8 cellular contexts compared by ENCODE assay signal in the genomic region with DNA sequence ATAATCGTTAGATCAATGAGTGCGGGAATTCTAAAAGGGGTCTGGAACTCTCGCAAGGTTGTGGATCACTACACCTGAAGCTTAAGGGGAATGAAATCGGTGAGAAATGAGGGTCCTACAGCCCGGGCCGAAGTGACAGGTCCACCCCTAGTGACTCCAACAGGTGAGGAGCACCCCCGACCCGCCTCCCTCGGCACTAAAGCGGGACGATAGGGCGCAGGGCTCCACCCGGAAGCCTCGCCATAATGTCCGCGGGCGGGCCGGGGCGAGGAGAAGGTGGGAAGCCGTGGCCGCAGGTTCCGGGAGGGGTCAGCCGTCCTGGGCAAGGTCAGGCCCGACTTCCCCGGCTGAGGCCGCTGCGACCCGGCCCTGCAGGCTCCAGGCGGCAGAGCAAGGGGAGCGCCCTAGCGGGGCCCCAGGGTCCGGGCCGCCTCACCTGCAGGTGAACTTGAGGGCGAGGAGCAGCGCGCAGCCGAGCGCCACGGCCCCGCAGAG. TPM values are rescaled to one million over a fixed set of nuclear protein-coding genes. Genes with fewer than 3 reads are reported as not detected.
DNase-seq lines count a peak whose midpoint lies in the region; ATAC-seq and TF ChIP-seq lines count a peak whose summit lies in the region.

No MANE protein-coding gene starts in this region.

- peaks cover 26% of the 10 kb centered on the region for H4K20me1 ChIP-seq in neural progenitor cell (ENCODE audit: low read depth)

- DNase-seq in Daoy (ENCODE audit: low read depth) = peak; percentile 16
- peak; percentile 64 for DNase-seq in activated CD4-positive, alpha-beta memory T cell treated with anti-CD3 and anti-CD28 coated beads, Interleukin-2, amount 10 ng/mL, durations not matched to agents 7 days and 5 days
- no peak for DNase-seq in esophagus squamous epithelium (lab: John Stamatoyannopoulos, UW)
- no peak for DNase-seq in neural progenitor cell (ENCODE audit: low spot score)
- peak; percentile 39 to 44 for DNase-seq in uterus
- DNase-seq in globus pallidus (ENCODE audit: low spot score) = no peak

- peaks cover 34% of the 10 kb centered on the region for H3K79me2 ChIP-seq in neural progenitor cell (ENCODE audit: low read depth)

- TF ChIP-seq POLR2A in esophagus squamous epithelium (IDR thresholded peaks at IDR 0.05) (no peak), uterus (IDR thresholded peaks at IDR 0.05) (no peak)

- H3K9me3 ChIP-seq in esophagus squamous epithelium (no peaks in the 10 kb centered on the region), neural progenitor cell (ENCODE audit: low read depth) (no peaks in the 10 kb centered on the region), uterus (no peaks in the 10 kb centered on the region)

- H2AFZ ChIP-seq in neural progenitor cell (replicated peaks) = peak overlapping the region; percentile 91

- TF ChIP-seq CTCF in esophagus squamous epithelium (IDR thresholded peaks at IDR 0.05) = peak in 1 of 6 experiments; percentile 28
- TF ChIP-seq CTCF in neural progenitor cell (IDR thresholded peaks at IDR 0.05) = no peak
- no peak for TF ChIP-seq CTCF in uterus (IDR thresholded peaks at IDR 0.05)

- H3K4me2 ChIP-seq in neural progenitor cell = peak overlapping the region; percentile 85

- peak overlapping the region; percentile 84 for H3K4me3 Mint-ChIP-seq in activated CD4-positive, alpha-beta memory T cell treated with anti-CD3 and anti-CD28 coated beads, Interleukin-2, amount 10 ng/mL, durations not matched to agents 7 days and 5 days
- H3K4me3 Mint-ChIP-seq in neural progenitor cell = peak overlapping the region; percentile 97

- ATAC-seq in GM21529 (IDR thresholded peaks at IDR 0.05; ENCODE audit: unreplicated experiment) = peak; percentile 27

- peaks cover 0 to 13% (median 0%) of the 10 kb centered on the region in 3 donors for H3K36me3 ChIP-seq in esophagus squamous epithelium
- H3K36me3 ChIP-seq in neural progenitor cell = no peaks in the 10 kb centered on the region
- H3K36me3 ChIP-seq in uterus = no peaks in the 10 kb centered on the region

- no peaks in the 10 kb centered on the region for H3K27me3 Mint-ChIP-seq in activated CD4-positive, alpha-beta memory T cell treated with anti-CD3 and anti-CD28 coated beads, Interleukin-2, amount 10 ng/mL, durations not matched to agents 7 days and 5 days
- peaks cover 2% of the 10 kb centered on the region for H3K27me3 Mint-ChIP-seq in neural progenitor cell (ENCODE audit: insufficient read depth, low read depth)

- peak overlapping the region; percentile 79 for H3K27ac Mint-ChIP-seq in activated CD4-positive, alpha-beta memory T cell treated with anti-CD3 and anti-CD28 coated beads, Interleukin-2, amount 10 ng/mL, durations not matched to agents 7 days and 5 days
- peak overlapping the region; percentile 89 for H3K27ac Mint-ChIP-seq in neural progenitor cell

- H3K27ac ChIP-seq in esophagus squamous epithelium = peak overlapping the region; percentile 98 to 100 (median 99)
- no peak overlapping the region for H3K27ac ChIP-seq in neural progenitor cell
- peak overlapping the region; percentile 95 to 97 for H3K27ac ChIP-seq in uterus

- peaks cover 12% of the 10 kb centered on the region for H3F3A ChIP-seq in neural progenitor cell (ENCODE audit: low read depth)

- peaks cover 14 to 51% (median 19%) of the 10 kb centered on the region in 3 donors for H3K4me1 ChIP-seq in esophagus squamous epithelium
- peaks cover 6% of the 10 kb centered on the region for H3K4me1 ChIP-seq in neural progenitor cell
- peaks cover 0 to 8% of the 10 kb centered on the region in 2 donors for H3K4me1 ChIP-seq in uterus

- H3K4me3 ChIP-seq in esophagus squamous epithelium = peak overlapping the region; percentile 75 to 96 (median 94)
- H3K4me3 ChIP-seq in neural progenitor cell = peak overlapping the region; percentile 88
- H3K4me3 ChIP-seq in uterus = peak overlapping the region; percentile 76 to 98

- peaks cover 40% of the 10 kb centered on the region for H3K36me3 Mint-ChIP-seq in activated CD4-positive, alpha-beta memory T cell treated with anti-CD3 and anti-CD28 coated beads, Interleukin-2, amount 10 ng/mL, durations not matched to agents 7 days and 5 days (ENCODE audit: low read depth)
- H3K36me3 Mint-ChIP-seq in neural progenitor cell = peaks cover 7% of the 10 kb centered on the region

- H3K27me3 ChIP-seq in esophagus squamous epithelium (no peaks in the 10 kb centered on the region), neural progenitor cell (no peaks in the 10 kb centered on the region), uterus (no peaks in the 10 kb centered on the region)

- 1% methylated on average over 8 of the region's 40 CpGs; no CpG with 5 or more reads in 1 of the 2 donors for WGBS in esophagus squamous epithelium, 2 donors

- H3K4me1 Mint-ChIP-seq in activated CD4-positive, alpha-beta memory T cell treated with anti-CD3 and anti-CD28 coated beads, Interleukin-2, amount 10 ng/mL, durations not matched to agents 7 days and 5 days = peaks cover 53% of the 10 kb centered on the region
- H3K4me1 Mint-ChIP-seq in neural progenitor cell = peaks cover 23% of the 10 kb centered on the region

- peak overlapping the region; percentile 69 for H3K9ac ChIP-seq in neural progenitor cell

- CTCF ChIA-PET in activated CD4-positive, alpha-beta memory T cell treated with anti-CD3 and anti-CD28 coated beads, Interleukin-2, amount 10 ng/mL, durations not matched to agents 7 days and 5 days (lab: Charles Lee) = interaction anchor here (1.0 to 4.2 kb wide), 7 partner anchors 30 to 174 kb away, joined by 3 to 30 read pairs (median 4); a partner anchor contains a TSS

- intact Hi-C loops in esophagus squamous epithelium (cut with DNase I) = loop anchor here (5.0 kb wide), 1 partner anchor 55 kb away; a partner anchor contains a TSS
- intact Hi-C loops in uterus (cut with DNase I; ENCODE audit: low total_unique reads) = no loop called here

- POLR2A ChIA-PET in activated CD4-positive, alpha-beta memory T cell treated with anti-CD3 and anti-CD28 coated beads, Interleukin-2, amount 10 ng/mL, durations not matched to agents 7 days and 5 days (lab: Charles Lee) = interaction anchor here (0.9 to 6.9 kb wide), 37 partner anchors 9 to 800 kb away, joined by 3 to 113 read pairs (median 5); a partner anchor contains a TSS

- no peak for TF ChIP-seq EP300 in Ishikawa (IDR thresholded peaks at IDR 0.05; ENCODE audit: borderline replicate concordance)

- no peak for TF ChIP-seq RAD21 in Ishikawa (IDR thresholded peaks at IDR 0.05; ENCODE audit: low read depth)

- H3K9me3 Mint-ChIP-seq in activated CD4-positive, alpha-beta memory T cell treated with anti-CD3 and anti-CD28 coated beads, Interleukin-2, amount 10 ng/mL, durations not matched to agents 7 days and 5 days = no peaks in the 10 kb centered on the region
- no peaks in the 10 kb centered on the region for H3K9me3 Mint-ChIP-seq in neural progenitor cell

TF ChIP-seq in Ishikawa, 13 proteins besides CTCF, POLR2A, EP300 and RAD21:
- TF ChIP-seq CREB1 (IDR thresholded peaks at IDR 0.05; ENCODE audit: low read depth) (no peak), TAF1 (IDR thresholded peaks at IDR 0.05; ENCODE audit: low read depth) (0 out of 2 replicates have a peak, but pooled peaks have one; percentile 36), YY1 (IDR thresholded peaks at IDR 0.05; ENCODE audit: low read depth) (peak; percentile 49; the same call in 1 of the 2 replicates)
- TF ChIP-seq, protein P1, sequence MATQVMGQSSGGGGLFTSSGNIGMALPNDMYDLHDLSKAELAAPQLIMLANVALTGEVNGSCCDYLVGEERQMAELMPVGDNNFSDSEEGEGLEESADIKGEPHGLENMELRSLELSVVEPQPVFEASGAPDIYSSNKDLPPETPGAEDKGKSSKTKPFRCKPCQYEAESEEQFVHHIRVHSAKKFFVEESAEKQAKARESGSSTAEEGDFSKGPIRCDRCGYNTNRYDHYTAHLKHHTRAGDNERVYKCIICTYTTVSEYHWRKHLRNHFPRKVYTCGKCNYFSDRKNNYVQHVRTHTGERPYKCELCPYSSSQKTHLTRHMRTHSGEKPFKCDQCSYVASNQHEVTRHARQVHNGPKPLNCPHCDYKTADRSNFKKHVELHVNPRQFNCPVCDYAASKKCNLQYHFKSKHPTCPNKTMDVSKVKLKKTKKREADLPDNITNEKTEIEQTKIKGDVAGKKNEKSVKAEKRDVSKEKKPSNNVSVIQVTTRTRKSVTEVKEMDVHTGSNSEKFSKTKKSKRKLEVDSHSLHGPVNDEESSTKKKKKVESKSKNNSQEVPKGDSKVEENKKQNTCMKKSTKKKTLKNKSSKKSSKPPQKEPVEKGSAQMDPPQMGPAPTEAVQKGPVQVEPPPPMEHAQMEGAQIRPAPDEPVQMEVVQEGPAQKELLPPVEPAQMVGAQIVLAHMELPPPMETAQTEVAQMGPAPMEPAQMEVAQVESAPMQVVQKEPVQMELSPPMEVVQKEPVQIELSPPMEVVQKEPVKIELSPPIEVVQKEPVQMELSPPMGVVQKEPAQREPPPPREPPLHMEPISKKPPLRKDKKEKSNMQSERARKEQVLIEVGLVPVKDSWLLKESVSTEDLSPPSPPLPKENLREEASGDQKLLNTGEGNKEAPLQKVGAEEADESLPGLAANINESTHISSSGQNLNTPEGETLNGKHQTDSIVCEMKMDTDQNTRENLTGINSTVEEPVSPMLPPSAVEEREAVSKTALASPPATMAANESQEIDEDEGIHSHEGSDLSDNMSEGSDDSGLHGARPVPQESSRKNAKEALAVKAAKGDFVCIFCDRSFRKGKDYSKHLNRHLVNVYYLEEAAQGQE (IDR thresholded peaks at IDR 0.05; ENCODE audit: low read depth) = no peak

RNA-seq across cellular contexts. Expression of a gene that starts 0.6 kb away (rescaled TPM):
- 15.8 and 22.5 TPM in 2 replicates for total RNA-seq in Daoy (2014; rRNA removed; shearing (Covaris generic))
- 10 to 100 TPM; 45.3 to 46.6 TPM for total RNA-seq in activated CD4-positive, alpha-beta memory T cell treated with anti-CD3 and anti-CD28 coated beads, Interleukin-2, amount 10 ng/mL, durations not matched to agents 7 days and 5 days
- total RNA-seq in esophagus squamous epithelium (10 to 100 TPM; 26.0 to 39.1 (median 35.9) TPM), neural progenitor cell (ENCODE audit: low replicate concordance) (7.4 and 11.4 TPM in 2 replicates), uterus (10 to 100 TPM in 3 of 4 donors, 1 to 10 TPM in 1; 6.1 to 52.0 (median 40.0) TPM)

RNA-seq across cellular contexts. Expression of a gene that starts 55.0 kb away (rescaled TPM):
- 15.1 and 22.7 TPM in 2 replicates for total RNA-seq in Daoy (2014; rRNA removed; shearing (Covaris generic))
- total RNA-seq in activated CD4-positive, alpha-beta memory T cell treated with anti-CD3 and anti-CD28 coated beads, Interleukin-2, amount 10 ng/mL, durations not matched to agents 7 days and 5 days = 10 to 100 TPM; 68.9 to 70.9 TPM
- 10 to 100 TPM; 16.6 to 34.1 (median 30.2) TPM for total RNA-seq in esophagus squamous epithelium
- 33.8 and 82.6 TPM in 2 replicates for total RNA-seq in neural progenitor cell (ENCODE audit: low replicate concordance)
- 10 to 100 TPM; 40.9 to 91.2 (median 67.5) TPM for total RNA-seq in uterus

Comparison
In these comparisons a context has a peak if more than half of its experiments do, and no peak if none do; other contexts are left out.
1. DNase-seq: peak in Daoy (single experiment), activated CD4-positive, alpha-beta memory T cell treated with anti-CD3 and anti-CD28 coated beads, Interleukin-2, amount 10 ng/mL, durations not matched to agents 7 days and 5 days (single experiment) and uterus (2 of 2); none in esophagus squamous epithelium (single experiment), neural progenitor cell (single experiment) and globus pallidus (single experiment).
2. Peak in every context shown above with its lines, with median percentiles within 50 percentile points of each other: H3K4me3 ChIP-seq.